35 cellular contexts compared by ENCODE assay signal in genomic region chrX:36364262-36364661, GRCh38.
"Had no signal": no experiment of that assay in that cellular context is flagged by ENCODE, and none has a peak within 500 bp of the region (broad histone marks: within the 10 kb centered on the region; RNA-seq: fewer than 3 reads in every experiment).

No MANE protein-coding gene starts in this region.

- H3K4me3 ChIP-seq: MG63 had no signal

- H3K27me3 ChIP-seq: MG63 had no signal

- DNase-seq: Karpas-422, Kasumi-1, MG63, MM.1S, MV-4-11, NCI-H1048, NCI-H1092, NCI-H1092 treated with DMSO at 0.1 percent for 48 hours, NCI-H1105, NCI-H1105 treated with DMSO at 0.1 percent for 48 hours, NCI-H1417, NCI-H1417 treated with DMSO at 0.1 percent for 48 hours, NCI-H1436, NCI-H1436 treated with DMSO at 0.1 percent for 48 hours, NCI-H146, NCI-H1694, NCI-H1694 treated with DMSO at 0.1 percent for 48 hours, NCI-H187, NCI-H187 treated with DMSO at 0.1 percent for 48 hours, NCI-H1930, NCI-H2029, NCI-H2029 treated with DMSO at 0.1 percent for 48 hours, NCI-H2081, NCI-H2081 treated with DMSO at 0.1 percent for 48 hours, NCI-H2107, NCI-H2171, NCI-H2171 treated with DMSO at 0.1 percent for 48 hours, NCI-H2227 treated with DMSO at 0.1 percent for 48 hours, NCI-H226, NCI-H345, NCI-H446, NCI-H446 treated with DMSO at 0.1 percent for 48 hours, NCI-H510A, NCI-H510A treated with DMSO at 0.1 percent for 48 hours, NCI-H524 had no signal

- H3K36me3 ChIP-seq: MG63 had no signal

- H3K9me3 ChIP-seq: MG63 had no signal
